In genomic region chr2:19675856-19676460, GRCh38 we compare ENCODE assay signal across 13 cellular contexts.
DNase-seq lines count a peak whose midpoint lies in the region; ATAC-seq and TF ChIP-seq lines count a peak whose summit lies in the region.
"Had no signal": no experiment of that assay in that cellular context is flagged by ENCODE, and none has a peak within 500 bp of the region (broad histone marks: within the 10 kb centered on the region; RNA-seq: fewer than 3 reads in every experiment).

No MANE protein-coding gene starts in this region.

- H3K27me3 Mint-ChIP-seq in nephron progenitor cell (ENCODE audit: low read depth, poor library complexity), result no peaks in the 10 kb centered on the region

- peak; percentile 72 for DNase-seq in ELR (ENCODE audit: low read depth)
- peak; percentile 99 for DNase-seq in RPMI7951 (ENCODE audit: low read depth)
- DNase-seq in fibroblast of gingiva (ENCODE audit: low read depth), result peak; percentile 15
- no peak for DNase-seq in nephron progenitor cell
- DNase-seq in activated naive CD4-positive, alpha-beta T cell treated with anti-CD3 and anti-CD28 coated beads, Interleukin-2, amount 50 U/mL, for 16 hours, result no peak
- DNase-seq in NCI-H146 treated with DMSO at 0.1 percent for 48 hours (lab: John Stamatoyannopoulos, UW; ENCODE audit: unreplicated experiment), result no peak
- DNase-seq: adrenal gland; naive thymus-derived CD8-positive, alpha-beta T cell had no signal

- peak overlapping the region; percentile 39 for H3K4me3 Mint-ChIP-seq in nephron progenitor cell
- H3K4me3 Mint-ChIP-seq: central memory CD8-positive, alpha-beta T cell; naive thymus-derived CD8-positive, alpha-beta T cell; T-helper 2 cell treated with Interferon-gamma antibody and Interleukin-4, amounts not matched to agents 5 μg/mL and 100 μg/mL, for 36 hours had no signal

- H3K36me3 Mint-ChIP-seq in nephron progenitor cell (ENCODE audit: low read depth), result no peaks in the 10 kb centered on the region
- H3K36me3 Mint-ChIP-seq: naive thymus-derived CD8-positive, alpha-beta T cell had no signal

- peak overlapping the region; percentile 93 for H3K27ac Mint-ChIP-seq in nephron progenitor cell
- H3K27ac Mint-ChIP-seq: activated T-helper 2 cell treated with anti-CD3 and anti-CD28 coated beads, Interferon-gamma antibody, Interleukin-2, Interleukin-4, amounts not matched to agents 10 μg/mL and 5 μg/mL and 100 μg/mL, durations not matched to agents 14 hours and 24 hours and 36 hours; naive thymus-derived CD8-positive, alpha-beta T cell; T-helper 2 cell treated with Interferon-gamma antibody and Interleukin-4, amounts not matched to agents 5 μg/mL and 100 μg/mL, for 36 hours had no signal

- no peak for TF ChIP-seq CTCF in nephron progenitor cell (IDR thresholded peaks at IDR 0.05)

- H3K4me1 Mint-ChIP-seq in nephron progenitor cell, result peaks cover 67% of the 10 kb centered on the region
- H3K4me1 Mint-ChIP-seq: central memory CD8-positive, alpha-beta T cell had no signal

- H3K9me3 Mint-ChIP-seq in nephron progenitor cell, result no peaks in the 10 kb centered on the region
- H3K9me3 Mint-ChIP-seq: activated T-helper 2 cell treated with anti-CD3 and anti-CD28 coated beads, Interferon-gamma antibody, Interleukin-2, Interleukin-4, amounts not matched to agents 10 μg/mL and 5 μg/mL and 100 μg/mL, durations not matched to agents 14 hours and 24 hours and 36 hours; central memory CD8-positive, alpha-beta T cell; naive thymus-derived CD8-positive, alpha-beta T cell; T-helper 2 cell treated with Interferon-gamma antibody and Interleukin-4, amounts not matched to agents 5 μg/mL and 100 μg/mL, for 36 hours had no signal

- ATAC-seq in HG03196 (IDR thresholded peaks at IDR 0.05; ENCODE audit: unreplicated experiment) (no peak), HG03045 (IDR thresholded peaks at IDR 0.05; ENCODE audit: unreplicated experiment) (no peak)
- ATAC-seq: naive thymus-derived CD8-positive, alpha-beta T cell had no signal

Comparison
In these comparisons a context has a peak if more than half of its experiments do, and no peak if none do; other contexts are left out.
1. DNase-seq: peak in ELR (single experiment), RPMI7951 (single experiment) and fibroblast of gingiva (single experiment); none in nephron progenitor cell (single experiment), activated naive CD4-positive, alpha-beta T cell treated with anti-CD3 and anti-CD28 coated beads, Interleukin-2, amount 50 U/mL, for 16 hours (single experiment) and NCI-H146 treated with DMSO at 0.1 percent for 48 hours (single experiment).